1 cellular context compared by ENCODE assay signal in genomic region chr5:10762178-10762775, GRCh38.
TF ChIP-seq lines count a peak whose summit lies in the region.

No MANE protein-coding gene starts in this region.

TF ChIP-seq in K562, 482 proteins besides CTCF, POLR2A, EP300 and RAD21 (continued from another document and continues in another):
- no peak for TF ChIP-seq CGGBP1 (CRISPR knock-in tag; IDR thresholded peaks at IDR 0.05)
- TF ChIP-seq CHD7 (IDR thresholded peaks at IDR 0.05; ENCODE audit: low read depth, low read length), result no peak
- no peak for TF ChIP-seq RBBP5 (IDR thresholded peaks at IDR 0.05; ENCODE audit: borderline replicate concordance, insufficient read depth, low read length, poor library complexity, severe bottlenecking)
- no peak for TF ChIP-seq SP1 (CRISPR knock-in tag; IDR thresholded peaks at IDR 0.05)
- TF ChIP-seq FOXJ2 (tag; IDR thresholded peaks at IDR 0.05), result no peak
- TF ChIP-seq KLF10 (CRISPR knock-in tag; IDR thresholded peaks at IDR 0.05), result no peak
- no peak for TF ChIP-seq ZBTB1 (CRISPR knock-in tag; IDR thresholded peaks at IDR 0.05; ENCODE audit: borderline replicate concordance, low read depth)
- TF ChIP-seq SIRT6 (IDR thresholded peaks at IDR 0.05; ENCODE audit: low read depth, low read length), result no peak
- no peak for TF ChIP-seq U2AF2 (optimal IDR thresholded peaks at IDR 0.05; ENCODE audit: low read depth, low read length)
- TF ChIP-seq NFXL1 (CRISPR knock-in tag; IDR thresholded peaks at IDR 0.05), result no peak
- no peak for TF ChIP-seq TEAD4 (IDR thresholded peaks at IDR 0.05; ENCODE audit: low read length)
- no peak for TF ChIP-seq TEAD4 (CRISPR knock-in tag; IDR thresholded peaks at IDR 0.05; ENCODE audit: borderline replicate concordance)
- no peak for TF ChIP-seq ZNF280A (IDR thresholded peaks at IDR 0.05; ENCODE audit: low read depth, partially characterized antibody)
- no peak for TF ChIP-seq RBM14 (IDR thresholded peaks at IDR 0.05; ENCODE audit: borderline replicate concordance, insufficient read depth, low read depth, low read length)
- TF ChIP-seq DACH1 (IDR thresholded peaks at IDR 0.05; ENCODE audit: partially characterized antibody), result no peak
- no peak for TF ChIP-seq NCOA6 (IDR thresholded peaks at IDR 0.05)
- no peak for TF ChIP-seq FOXP1 (CRISPR knock-in tag; IDR thresholded peaks at IDR 0.05)
- TF ChIP-seq MNT (conservative IDR thresholded peaks at IDR 0.05), result no peak
- no peak; the same call in 1 of the 2 replicates for TF ChIP-seq NR4A1 (CRISPR knock-in tag; IDR thresholded peaks at IDR 0.05)
- peak; percentile 85; the same call in 1 of the 2 replicates for TF ChIP-seq NR4A1 (tag; IDR thresholded peaks at IDR 0.05)
- no peak for TF ChIP-seq HNRNPUL1 (IDR thresholded peaks at IDR 0.05; ENCODE audit: low read length)
- no peak for TF ChIP-seq UBTF (IDR thresholded peaks at IDR 0.05; ENCODE audit: borderline replicate concordance in 1 of 2, low read depth in 2 of 2, low read length in 2 of 2)
- TF ChIP-seq MEF2D (tag; conservative IDR thresholded peaks at IDR 0.05; ENCODE audit: low read depth), result 0 out of 2 replicates have a peak, but pooled peaks have one; percentile 55
- TF ChIP-seq NBN (IDR thresholded peaks at IDR 0.05; ENCODE audit: low read depth), result no peak
- peak; percentile 54; the same call in 1 of the 2 replicates for TF ChIP-seq CEBPG (CRISPR knock-in tag; IDR thresholded peaks at IDR 0.05)
- TF ChIP-seq CEBPG (tag; conservative IDR thresholded peaks at IDR 0.05 in 1 of 2, IDR thresholded peaks at IDR 0.05 in 1 of 2), result peak; percentile 39 to 48; a peak in 3 of 4 replicates
- TF ChIP-seq ZNF644 (tag; IDR thresholded peaks at IDR 0.05; ENCODE audit: low read depth), result no peak
- peak; percentile 59; the same call in 1 of the 2 replicates for TF ChIP-seq BHLHE40 (IDR thresholded peaks at IDR 0.05; ENCODE audit: low read length)
- TF ChIP-seq HMG20A (CRISPR knock-in tag; conservative IDR thresholded peaks at IDR 0.05), result no peak
- no peak for TF ChIP-seq ZNF408 (CRISPR knock-in tag; IDR thresholded peaks at IDR 0.05; ENCODE audit: low read depth)
- TF ChIP-seq THRA (IDR thresholded peaks at IDR 0.05), result no peak
- TF ChIP-seq CAMTA2 (CRISPR knock-in tag; conservative IDR thresholded peaks at IDR 0.05), result no peak
- TF ChIP-seq TCF7 (IDR thresholded peaks at IDR 0.05; ENCODE audit: borderline replicate concordance), result no peak
- no peak for TF ChIP-seq CCAR2 (IDR thresholded peaks at IDR 0.05; ENCODE audit: low read depth, low read length)
- no peak for TF ChIP-seq HMBOX1 (IDR thresholded peaks at IDR 0.05)
- 0 out of 2 replicates have a peak, but pooled peaks have one; percentile 13 for TF ChIP-seq JUND (IDR thresholded peaks at IDR 0.05; ENCODE audit: borderline replicate concordance, low read depth, low read length)
- TF ChIP-seq JUND (tag; IDR thresholded peaks at IDR 0.05; ENCODE audit: borderline replicate concordance, low read depth, low read length), result no peak; the same call in 1 of the 3 replicates
- no peak for TF ChIP-seq ZNF512 (tag; IDR thresholded peaks at IDR 0.05)
- TF ChIP-seq ZBTB43 (CRISPR knock-in tag; IDR thresholded peaks at IDR 0.05), result no peak
